ENCODE assay signal across 8 cellular contexts in the genomic region with DNA sequence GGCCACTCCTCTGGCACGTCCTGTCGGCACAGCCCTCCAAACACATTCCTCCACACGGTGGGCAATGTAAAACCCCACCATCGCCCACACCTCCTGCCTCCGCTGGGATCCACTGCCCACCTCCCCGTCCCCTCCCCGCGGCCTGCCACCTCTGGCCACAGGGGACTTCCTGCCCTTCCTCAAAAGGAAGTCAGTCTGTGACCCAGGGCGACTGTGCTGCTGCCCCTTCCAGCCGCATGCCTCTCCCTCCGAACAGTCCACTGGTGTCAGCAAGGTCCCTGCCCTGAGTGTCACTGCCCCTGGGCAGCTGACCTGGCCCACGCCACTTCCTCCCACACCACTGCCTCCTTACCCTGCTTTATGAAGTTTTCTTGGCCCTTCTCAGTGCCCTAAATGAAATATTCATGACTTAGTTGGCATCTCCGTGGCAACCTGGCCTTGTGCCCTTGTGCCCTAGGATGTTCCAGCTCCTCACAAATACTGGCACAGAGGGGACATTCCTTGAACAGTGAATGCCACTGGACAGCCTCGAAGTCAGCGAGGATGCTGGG. TPM values are rescaled to one million over a fixed set of nuclear protein-coding genes. Genes with fewer than 3 reads are reported as not detected.
DNase-seq lines count a peak whose midpoint lies in the region; ATAC-seq and TF ChIP-seq lines count a peak whose summit lies in the region.

No MANE protein-coding gene starts in this region.

- H3K9me3 ChIP-seq in Caco-2 (no peaks in the 10 kb centered on the region), OCI-LY3 (ENCODE audit: insufficient read depth, low read length) (no peaks in the 10 kb centered on the region)

- CTCF ChIA-PET in Caco-2 (lab: Charles Lee): no interaction called here

- H3K4me2 ChIP-seq in OCI-LY3 (ENCODE audit: low read length): peak overlapping the region; percentile 98

- H3K9me3 Mint-ChIP-seq in Caco-2 (ENCODE audit: unreplicated experiment): no peaks in the 10 kb centered on the region

- TF ChIP-seq CTCF in Caco-2 (IDR thresholded peaks at IDR 0.05; ENCODE audit: insufficient read depth in 1 of 2, low read depth in 1 of 2, low read length in 1 of 2, severe bottlenecking in 1 of 2, unreplicated experiment in 1 of 2) (no peak), OCI-LY3 (IDR thresholded peaks at IDR 0.05; ENCODE audit: low read depth, low read length) (no peak), dorsolateral prefrontal cortex (IDR thresholded peaks at IDR 0.05 in 54 of 56, conservative IDR thresholded peaks at IDR 0.05 in 2 of 56; ENCODE audit: low read depth in 1 of 56, partially characterized antibody in 56 of 56) (no peak)

- H3K79me2 ChIP-seq in OCI-LY3 (ENCODE audit: low read length): peaks cover 54% of the 10 kb centered on the region

- peak overlapping the region; percentile 81 for H3K4me3 Mint-ChIP-seq in Caco-2 (ENCODE audit: unreplicated experiment)

- no peak for DNase-seq in Caco-2
- DNase-seq in dorsolateral prefrontal cortex: peak in 9 of 10 donors; percentile 37 to 76 (median 66)
- peak in 43 of 56 donors; percentile 19 to 79 (median 45) for DNase-seq in nucleus accumbens (lab: John Stamatoyannopoulos, UW)
- no peak for DNase-seq in COLO829 (ENCODE audit: low spot score)
- no peak for DNase-seq in NCI-H187 treated with DMSO at 0.1 percent for 48 hours (lab: John Stamatoyannopoulos, UW)

- peaks cover 19% of the 10 kb centered on the region for H3K36me3 Mint-ChIP-seq in Caco-2 (ENCODE audit: insufficient read depth, unreplicated experiment)

- peaks cover 7% of the 10 kb centered on the region; the same call in 1 of the 2 replicates for H3K4me1 ChIP-seq in Caco-2
- peaks cover 18% of the 10 kb centered on the region for H3K4me1 ChIP-seq in OCI-LY3 (ENCODE audit: low read length)

- H3K27me3 ChIP-seq in Caco-2 (replicated peaks; ENCODE audit: control insufficient read depth, insufficient read depth, low read length) (no peaks in the 10 kb centered on the region), OCI-LY3 (ENCODE audit: low read depth, low read length) (no peaks in the 10 kb centered on the region), dorsolateral prefrontal cortex (no peaks in the 10 kb centered on the region)

- H3K36me3 ChIP-seq in Caco-2 (ENCODE audit: control insufficient read depth, insufficient read depth, low read length) (peaks cover 4% of the 10 kb centered on the region), OCI-LY3 (replicated peaks; ENCODE audit: low read depth, low read length) (peaks cover 19% of the 10 kb centered on the region)

- ATAC-seq in HG03457 (IDR thresholded peaks at IDR 0.05; ENCODE audit: unreplicated experiment) (no peak), HG03139 (IDR thresholded peaks at IDR 0.05; ENCODE audit: unreplicated experiment) (no peak)

- POLR2A ChIA-PET in Caco-2 (lab: Charles Lee): no interaction called here

- no peak overlapping the region for H2AFZ ChIP-seq in OCI-LY3 (ENCODE audit: low read depth, low read length)

- peaks cover 5% of the 10 kb centered on the region for H3K4me1 Mint-ChIP-seq in Caco-2 (ENCODE audit: low read depth, unreplicated experiment)

- no TSS peak for BruUV-seq in Caco-2 (replicated peaks; lab: Mats Ljungman, UMichigan)

- peak overlapping the region; percentile 96 for H3K9ac ChIP-seq in OCI-LY3 (ENCODE audit: low read length)

- H4K20me1 ChIP-seq in OCI-LY3 (ENCODE audit: insufficient read depth, low read length): peaks cover 8% of the 10 kb centered on the region

- no peaks in the 10 kb centered on the region for H3K27me3 Mint-ChIP-seq in Caco-2 (ENCODE audit: insufficient read depth, unreplicated experiment)

- no peak overlapping the region for H3K27ac Mint-ChIP-seq in Caco-2 (ENCODE audit: unreplicated experiment)

- intact Hi-C loops in Caco-2 (cut with micrococcal nuclease; ENCODE audit: unreplicated experiment): no loop called here
- intact Hi-C loops in dorsolateral prefrontal cortex (cut with DNase I): no loop called here

- H3K4me3 ChIP-seq in Caco-2 (ENCODE audit: low read depth, low read length) (no peak overlapping the region), OCI-LY3 (ENCODE audit: low read length) (peak overlapping the region; percentile 99), dorsolateral prefrontal cortex (peak overlapping the region in 19 of 59 donors; percentile 3 to 75 (median 69))

- no peak overlapping the region for H3K27ac ChIP-seq in OCI-LY3 (ENCODE audit: low read length)
- peak overlapping the region in 37 of 59 donors; percentile 12 to 90 (median 55) for H3K27ac ChIP-seq in dorsolateral prefrontal cortex

RNA-seq across cellular contexts. Expression of a gene that starts 2.0 kb away (rescaled TPM):
- total RNA-seq in Caco-2 (2022): 7.1 and 8.0 TPM in 2 replicates
- 10 to 100 TPM in 57 of 120 experiments, 1 to 10 TPM in 63; 5.7 to 19.4 (median 9.9) TPM for total RNA-seq in dorsolateral prefrontal cortex

RNA-seq across cellular contexts. Expression of a gene that starts 32.9 kb away (rescaled TPM):
- total RNA-seq in Caco-2 (2022) (69.0 and 71.9 TPM in 2 replicates), dorsolateral prefrontal cortex (100 to 1,000 TPM in 109 of 120 experiments, 10 to 100 TPM in 11; 77.5 to 263 (median 146) TPM)

Comparison
In these comparisons a context has a peak if more than half of its experiments do, and no peak if none do; other contexts are left out.
1. DNase-seq: peak in dorsolateral prefrontal cortex (9 of 10) and nucleus accumbens (43 of 56); none in Caco-2 (0 of 2), COLO829 (single experiment) and NCI-H187 treated with DMSO at 0.1 percent for 48 hours (single experiment).